Comparison of ENCODE assay signal across 27 cellular contexts in the genomic region with DNA sequence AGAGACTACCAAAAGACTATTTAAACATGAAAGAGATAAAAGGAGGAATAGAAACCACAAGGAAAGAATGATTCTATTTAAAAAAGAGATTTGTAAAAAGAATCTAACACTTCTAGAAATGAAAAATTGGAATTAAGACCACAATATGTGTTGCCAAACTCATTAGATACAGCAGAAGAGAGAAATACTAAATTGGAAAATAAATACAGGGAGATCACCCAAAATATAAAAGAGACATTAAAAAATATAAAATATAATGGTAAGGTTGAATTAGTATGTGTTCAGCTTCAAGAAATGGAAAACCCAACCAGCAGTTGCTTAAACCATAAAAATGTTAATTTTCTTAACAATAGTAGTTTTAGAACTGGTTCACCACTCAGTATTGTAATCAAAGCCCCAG.
"Had no signal": no experiment of that assay in that cellular context is flagged by ENCODE, and none has a peak within 500 bp of the region (broad histone marks: within the 10 kb centered on the region; RNA-seq: fewer than 3 reads in every experiment).

No MANE protein-coding gene starts in this region.

- H3K27me3 ChIP-seq: neural progenitor cell, neutrophil, ovary, tibial nerve, upper lobe of left lung, vagina had no signal

- DNase-seq: left ventricle myocardium inferior; mesendoderm; naive B cell; natural killer cell; nephron progenitor cell; occipital lobe; ovary; posterior cingulate gyrus; retina; right cardiac atrium; stimulated activated CD4-positive, alpha-beta T cell treated with anti-CD3 and anti-CD28 coated beads, Interleukin-12 subunit alpha, Interleukin-12 subunit beta, amount 100 ng/mL, for 4 hours; stimulated activated CD4-positive, alpha-beta T cell treated with anti-CD3 and anti-CD28 coated beads, Interleukin-15, amount 100 ng/mL, for 24 hours; stimulated activated CD4-positive, alpha-beta T cell treated with anti-CD3 and anti-CD28 coated beads, Interleukin-2, amount 100 ng/mL, for 24 hours; stimulated activated CD4-positive, alpha-beta T cell treated with anti-CD3 and anti-CD28 coated beads, Interleukin-4, amount 100 ng/mL, for 1 hour; stimulated activated naive CD4-positive, alpha-beta T cell treated with Interleukin-2 at 50 U/mL for 16 hours; stimulated activated naive CD8-positive, alpha-beta T cell treated with anti-CD3 and anti-CD28 coated beads, Interleukin-15, amount 100 ng/mL, for 72 hours; substantia nigra; upper lobe of left lung had no signal

- H3K27ac Mint-ChIP-seq: mesothelial cell of epicardium; naive B cell; natural killer cell; nephron progenitor cell; neural progenitor cell; stimulated activated naive CD8-positive, alpha-beta T cell treated with anti-CD3 and anti-CD28 coated beads, Interleukin-15, amount 100 ng/mL, for 72 hours had no signal

- ATAC-seq: natural killer cell; right cardiac atrium; sciatic nerve; stimulated activated naive CD8-positive, alpha-beta T cell treated with anti-CD3 and anti-CD28 coated beads, Interleukin-15, amount 100 ng/mL, for 72 hours had no signal

- H3K9ac ChIP-seq: neural progenitor cell had no signal

- H3K27me3 Mint-ChIP-seq: naive B cell; stimulated activated naive CD8-positive, alpha-beta T cell treated with anti-CD3 and anti-CD28 coated beads, Interleukin-15, amount 100 ng/mL, for 72 hours had no signal

- H3K4me3 ChIP-seq: left ventricle myocardium inferior, lung, neural progenitor cell, ovary, prostate gland, skin epidermis, tibial nerve, upper lobe of left lung, vagina had no signal

- H2AFZ ChIP-seq: neural progenitor cell had no signal

- H3K4me3 Mint-ChIP-seq: mesothelial cell of epicardium; natural killer cell; nephron progenitor cell; neural progenitor cell; stimulated activated naive CD8-positive, alpha-beta T cell treated with anti-CD3 and anti-CD28 coated beads, Interleukin-15, amount 100 ng/mL, for 72 hours had no signal

- H3K36me3 ChIP-seq: neutrophil, ovary, prostate gland, vagina had no signal

- H3K9me3 ChIP-seq: neutrophil, ovary, prostate gland had no signal

- H3K4me1 Mint-ChIP-seq: mesothelial cell of epicardium, naive B cell, natural killer cell had no signal

- H3K4me2 ChIP-seq: neural progenitor cell had no signal

- H3K27ac ChIP-seq: left ventricle myocardium inferior, neural progenitor cell, neutrophil, ovary, prostate gland, skin epidermis, tibial nerve, upper lobe of left lung, vagina had no signal

- H3K4me1 ChIP-seq: left ventricle myocardium inferior, neural progenitor cell, prostate gland, upper lobe of left lung, vagina had no signal
